18 cellular contexts compared by ENCODE assay signal in genomic region chr18:3269900-3270299, GRCh38. TPM values are rescaled to one million over a fixed set of nuclear protein-coding genes. Genes with fewer than 3 reads are reported as not detected.
A peak's percentile ranks its signal among the peaks of the same experiment; 100 is the strongest.
DNase-seq lines count a peak whose midpoint lies in the region; ATAC-seq, FAIRE-seq and TF ChIP-seq lines count a peak whose summit lies in the region.
"Had no signal": no experiment of that assay in that cellular context is flagged by ENCODE, and none has a peak within 500 bp of the region (broad histone marks: within the 10 kb centered on the region; RNA-seq: fewer than 3 reads in every experiment).

No MANE protein-coding gene starts in this region.

- no peak overlapping the region for H3K9ac ChIP-seq in SK-N-SH
- no peak overlapping the region for H3K9ac ChIP-seq in OCI-LY3 (ENCODE audit: low read length)
- H3K9ac ChIP-seq in skeletal muscle satellite cell (ENCODE audit: low read depth, low read length), result no peak overlapping the region
- H3K9ac ChIP-seq in neural progenitor cell, result no peak overlapping the region

- no peak for TF ChIP-seq RAD21 in SK-N-SH (IDR thresholded peaks at IDR 0.05; ENCODE audit: low read length)

- POLR2A ChIA-PET in SK-N-SH (lab: Yijun Ruan, JAX), result no interaction called here

- no peaks in the 10 kb centered on the region for H3K9me3 Mint-ChIP-seq in neural progenitor cell

- H3K36me3 ChIP-seq in SK-N-SH (replicated peaks in 1 of 2; ENCODE audit: control insufficient read depth in 1 of 2, insufficient read depth in 2 of 2, low read length in 1 of 2) (peaks cover 21 to 28% of the 10 kb centered on the region in 2 experiments), OCI-LY3 (replicated peaks; ENCODE audit: low read depth, low read length) (peaks cover 12% of the 10 kb centered on the region), skeletal muscle satellite cell (ENCODE audit: insufficient read depth, low read length) (peaks cover 26% of the 10 kb centered on the region), neural progenitor cell (peaks cover 3% of the 10 kb centered on the region)

- DNase-seq in SK-N-SH (no peak), epithelial cell of prostate (ENCODE audit: low read depth, low spot score) (no peak), neural progenitor cell (ENCODE audit: low spot score) (no peak), H54 (ENCODE audit: insufficient read length, low spot score) (no peak)
- DNase-seq: 8988T; activated gamma-delta T cell; glutamatergic neuron; NCI-H2081 treated with DMSO at 0.1 percent for 48 hours; NCI-H82; retina; stimulated activated CD4-positive, alpha-beta T cell treated with anti-CD3 and anti-CD28 coated beads, Interleukin-2, amount 100 ng/mL, for 24 hours had no signal

- H3K36me3 Mint-ChIP-seq in neural progenitor cell, result peaks cover 3% of the 10 kb centered on the region

- TF ChIP-seq POLR2A in H54 (IDR thresholded peaks at IDR 0.05; ENCODE audit: low read depth, low read length), result no peak

- ATAC-seq in SK-N-SH treated with all-trans-retinoic acid at 6 μM for 48 hours (no peak), GM19035 (IDR thresholded peaks at IDR 0.05; ENCODE audit: unreplicated experiment) (no peak)
- ATAC-seq: HCT116 had no signal

- H3K4me1 ChIP-seq in SK-N-SH (ENCODE audit: control insufficient read depth in 1 of 2, insufficient read depth in 2 of 2, low read depth in 1 of 2, low read length in 1 of 2) (peaks cover 4 to 17% of the 10 kb centered on the region in 2 experiments; a peak in 3 of 4 replicates), OCI-LY3 (ENCODE audit: low read length) (peaks cover 20% of the 10 kb centered on the region), skeletal muscle satellite cell (ENCODE audit: control insufficient read depth, insufficient read depth, low read length) (peaks cover 54% of the 10 kb centered on the region), neural progenitor cell (no peaks in the 10 kb centered on the region)

- H3K27me3 ChIP-seq in SK-N-SH (ENCODE audit: insufficient read depth) (no peaks in the 10 kb centered on the region), OCI-LY3 (ENCODE audit: low read depth, low read length) (no peaks in the 10 kb centered on the region), skeletal muscle satellite cell (ENCODE audit: control insufficient read depth, insufficient read depth, low read length) (no peaks in the 10 kb centered on the region), neural progenitor cell (no peaks in the 10 kb centered on the region)

- no peak overlapping the region for H3K4me3 Mint-ChIP-seq in neural progenitor cell

- H2AFZ ChIP-seq in SK-N-SH (ENCODE audit: low read depth), result no peak overlapping the region
- no peak overlapping the region for H2AFZ ChIP-seq in OCI-LY3 (ENCODE audit: low read depth, low read length)
- H2AFZ ChIP-seq in neural progenitor cell (replicated peaks), result no peak overlapping the region

- H3K79me2 ChIP-seq in SK-N-SH (ENCODE audit: insufficient read depth) (peaks cover 100% of the 10 kb centered on the region), OCI-LY3 (ENCODE audit: low read length) (peaks cover 76% of the 10 kb centered on the region), neural progenitor cell (ENCODE audit: low read depth) (peaks cover 84% of the 10 kb centered on the region)

- H3K27me3 Mint-ChIP-seq in neural progenitor cell (ENCODE audit: insufficient read depth, low read depth), result no peaks in the 10 kb centered on the region

- H3K4me3 ChIP-seq in SK-N-SH (ENCODE audit: low read depth in 2 of 2, low read length in 1 of 2), result no peak overlapping the region
- no peak overlapping the region; the same call in 1 of the 2 replicates for H3K4me3 ChIP-seq in OCI-LY3 (ENCODE audit: low read length)
- no peak overlapping the region for H3K4me3 ChIP-seq in skeletal muscle satellite cell (ENCODE audit: low read length)
- H3K4me3 ChIP-seq in neural progenitor cell, result no peak overlapping the region

- H3K9me2 ChIP-seq in SK-N-SH, result no peaks in the 10 kb centered on the region

- peaks cover 7% of the 10 kb centered on the region for H3K4me1 Mint-ChIP-seq in neural progenitor cell

- H3K4me2 ChIP-seq in SK-N-SH (peak overlapping the region; percentile 47; the same call in 1 of the 2 replicates), OCI-LY3 (ENCODE audit: low read length) (0 out of 2 replicates have a peak overlapping the region, but pooled peaks have one; percentile 24), skeletal muscle satellite cell (ENCODE audit: low read length) (peak overlapping the region; percentile 46), neural progenitor cell (no peak overlapping the region)

- no peak for FAIRE-seq in H54 (lab: Jason Lieb, UNC)
- FAIRE-seq: bronchial epithelial cell had no signal

- H4K20me1 ChIP-seq in SK-N-SH (ENCODE audit: insufficient read depth) (peaks cover 94% of the 10 kb centered on the region), OCI-LY3 (ENCODE audit: insufficient read depth, low read length) (peaks cover 48% of the 10 kb centered on the region), neural progenitor cell (ENCODE audit: low read depth) (peaks cover 37% of the 10 kb centered on the region)

- WGBS in SK-N-SH (ENCODE audit: low lambda C conversion rate), result 95% methylated on average over 2 of the region's 2 CpGs

- CTCF ChIA-PET in SK-N-SH (lab: Yijun Ruan, JAX), result interaction anchor here (0.7 to 3.2 kb wide), 2 partner anchors 324 to 395 kb away, joined by 3 to 9 read pairs; no protein-coding TSS in a partner anchor

- H3K27ac ChIP-seq in SK-N-SH (ENCODE audit: low read depth in 2 of 2, low read length in 1 of 2), result peak overlapping the region in 1 of 2 experiments; percentile 43; a peak in 2 of 4 replicates
- no peak overlapping the region for H3K27ac ChIP-seq in OCI-LY3 (ENCODE audit: low read length)
- peak overlapping the region; percentile 97 for H3K27ac ChIP-seq in epithelial cell of prostate
- no peak overlapping the region for H3K27ac ChIP-seq in neural progenitor cell

- peaks cover 21% of the 10 kb centered on the region for H3F3A ChIP-seq in SK-N-SH (replicated peaks; ENCODE audit: insufficient read depth)
- H3F3A ChIP-seq in neural progenitor cell (ENCODE audit: low read depth), result no peaks in the 10 kb centered on the region

- TF ChIP-seq CTCF in SK-N-SH (IDR thresholded peaks at IDR 0.05) (no peak), OCI-LY3 (IDR thresholded peaks at IDR 0.05; ENCODE audit: low read depth, low read length) (no peak), neural progenitor cell (IDR thresholded peaks at IDR 0.05) (no peak)

- H3K9me3 ChIP-seq in SK-N-SH (no peaks in the 10 kb centered on the region), OCI-LY3 (ENCODE audit: insufficient read depth, low read length) (no peaks in the 10 kb centered on the region), skeletal muscle satellite cell (replicated peaks; ENCODE audit: low read length) (no peaks in the 10 kb centered on the region), neural progenitor cell (ENCODE audit: low read depth) (no peaks in the 10 kb centered on the region)

- no peak for TF ChIP-seq EP300 in SK-N-SH (IDR thresholded peaks at IDR 0.05; ENCODE audit: borderline replicate concordance in 1 of 2, low read depth in 1 of 2, low read length in 1 of 2)

- H3K27ac Mint-ChIP-seq in neural progenitor cell, result no peak overlapping the region

TF ChIP-seq in SK-N-SH, 30 proteins besides CTCF, POLR2A, EP300 and RAD21 (continues in another document):
- TF ChIP-seq GABPA (IDR thresholded peaks at IDR 0.05; ENCODE audit: low read depth) (no peak), SMC3 (IDR thresholded peaks at IDR 0.05; ENCODE audit: low read depth, low read length) (no peak), RFX5 (IDR thresholded peaks at IDR 0.05; ENCODE audit: low read length) (no peak), PBX3 (IDR thresholded peaks at IDR 0.05) (no peak), NFIC (IDR thresholded peaks at IDR 0.05; ENCODE audit: borderline replicate concordance) (no peak)

TF ChIP-seq in SK-N-SH treated with all-trans-retinoic acid at 6 μM for 48 hours, 23 proteins besides CTCF, POLR2A, EP300 and RAD21 (continues in another document):
- no peak for TF ChIP-seq TOX (CRISPR knock-in tag; IDR thresholded peaks at IDR 0.05; ENCODE audit: borderline replicate concordance)
- no peak for TF ChIP-seq TSHZ2 (CRISPR knock-in tag; IDR thresholded peaks at IDR 0.05)
- no peak for TF ChIP-seq RARB (CRISPR knock-in tag; IDR thresholded peaks at IDR 0.05)
- no peak for TF ChIP-seq ZFP3 (CRISPR knock-in tag; IDR thresholded peaks at IDR 0.05)

RNA-seq across cellular contexts. Expression of gene MYL12B, which starts 8.0 kb away (rescaled TPM):
- polyA plus RNA-seq in SK-N-SH (2012; rRNA removed), result 555 and 645 TPM in 2 replicates
- polyA plus RNA-seq in SK-N-SH (2012; cell fraction: cytosol; rRNA removed), result 727 and 733 TPM in 2 replicates
- 166 and 313 TPM in 2 replicates for polyA plus RNA-seq in SK-N-SH (2012; cell fraction: nucleus; rRNA removed)
- total RNA-seq in skeletal muscle satellite cell (2012; rRNA removed), result 294 and 299 TPM in 2 replicates
- total RNA-seq in neural progenitor cell (ENCODE audit: low replicate concordance), result 127 and 152 TPM in 2 replicates

RNA-seq across cellular contexts. Expression of gene MYL12A, which starts 22.3 kb away (rescaled TPM):
- 448 and 565 TPM in 2 replicates for polyA plus RNA-seq in SK-N-SH (2012; rRNA removed)
- polyA plus RNA-seq in SK-N-SH (2012; cell fraction: cytosol; rRNA removed), result 686 and 851 TPM in 2 replicates
- polyA plus RNA-seq in SK-N-SH (2012; cell fraction: nucleus; rRNA removed), result 145 and 283 TPM in 2 replicates
- total RNA-seq in skeletal muscle satellite cell (2012; rRNA removed), result 426 and 583 TPM in 2 replicates
- total RNA-seq in neural progenitor cell (ENCODE audit: low replicate concordance), result 222 and 365 TPM in 2 replicates

RNA-seq across cellular contexts. Expression of gene MYOM1, which starts 50.1 kb away (rescaled TPM):
- 0.07 and 0.08 TPM in 2 replicates for polyA plus RNA-seq in SK-N-SH (2012; rRNA removed)
- polyA plus RNA-seq in SK-N-SH (2012; cell fraction: cytosol; rRNA removed), result 0.13 and 0.18 TPM in 2 replicates
- 0.20 and 0.21 TPM in 2 replicates for polyA plus RNA-seq in SK-N-SH (2012; cell fraction: nucleus; rRNA removed)
- total RNA-seq in skeletal muscle satellite cell (2012; rRNA removed), result 0.51 and 0.87 TPM in 2 replicates
- total RNA-seq in neural progenitor cell (ENCODE audit: low replicate concordance), result 0.45 and 1.4 TPM in 2 replicates
- total RNA-seq: RPMI7951 had no signal
